9 cellular contexts compared by ENCODE assay signal in genomic region chr11:2271077-2271326, GRCh38. TPM values are rescaled to one million over a fixed set of nuclear protein-coding genes. Genes with fewer than 3 reads are reported as not detected.
DNase-seq lines count a peak whose midpoint lies in the region; ATAC-seq and TF ChIP-seq lines count a peak whose summit lies in the region.
"Had no signal": no experiment of that assay in that cellular context is flagged by ENCODE, and none has a peak within 500 bp of the region (broad histone marks: within the 10 kb centered on the region; RNA-seq: fewer than 3 reads in every experiment).

No MANE protein-coding gene starts in this region.

- peaks cover 0 to 20% of the 10 kb centered on the region in 2 donors for H3K27me3 ChIP-seq in duodenal mucosa (ENCODE audit: control insufficient read depth in 1 of 2, insufficient read depth in 2 of 2, low read length in 2 of 2)
- peaks cover 0 to 21% (median 9%) of the 10 kb centered on the region in 4 donors for H3K27me3 ChIP-seq in upper lobe of left lung

- H3K36me3 ChIP-seq in duodenal mucosa (ENCODE audit: control insufficient read depth in 1 of 2, insufficient read depth in 2 of 2, low read length in 2 of 2) (no peaks in the 10 kb centered on the region), upper lobe of left lung (no peaks in the 10 kb centered on the region)

- H3K4me3 ChIP-seq in duodenal mucosa (ENCODE audit: low read depth in 1 of 2, low read length in 2 of 2): peak overlapping the region; percentile 22 to 63
- peak overlapping the region in 3 of 4 donors; percentile 61 to 69 (median 64) for H3K4me3 ChIP-seq in upper lobe of left lung

- H3K27ac ChIP-seq in duodenal mucosa (ENCODE audit: low read depth, low read length) (no peak overlapping the region), upper lobe of left lung (no peak overlapping the region)

- WGBS in upper lobe of left lung, 2 donors: 4 to 17% methylated on average over 3 to 28 of the region's 28 CpGs

- no peak for TF ChIP-seq EP300 in upper lobe of left lung (IDR thresholded peaks at IDR 0.05)

- no peaks in the 10 kb centered on the region for H3K9me3 ChIP-seq in duodenal mucosa (ENCODE audit: control insufficient read depth in 1 of 2, low read length in 2 of 2)
- H3K9me3 ChIP-seq in upper lobe of left lung: no peaks in the 10 kb centered on the region

- peak overlapping the region; percentile 25 for H3K4me3 Mint-ChIP-seq in natural killer cell

- no peaks in the 10 kb centered on the region for H3K36me3 Mint-ChIP-seq in natural killer cell

- TF ChIP-seq POLR2A in upper lobe of left lung (IDR thresholded peaks at IDR 0.05): no peak

- H3K27me3 Mint-ChIP-seq in natural killer cell (ENCODE audit: low read depth in 2 of 2): no peaks in the 10 kb centered on the region

- intact Hi-C loops in natural killer cell (cut with micrococcal nuclease): loop anchor here (2.0 kb wide), 1 partner anchor 74 kb away; no protein-coding TSS in a partner anchor

- H3K9me3 Mint-ChIP-seq in natural killer cell: no peaks in the 10 kb centered on the region
- H3K9me3 Mint-ChIP-seq: T-helper 1 cell treated with Interleukin-12 subunit alpha and Interleukin-12 subunit beta and Interleukin-4 antibody, amounts not matched to agents 30 μg/mL and 1 μg/mL, for 36 hours had no signal

- H3K4me1 ChIP-seq in duodenal mucosa (ENCODE audit: control insufficient read depth in 1 of 2, insufficient read depth in 2 of 2, low read length in 2 of 2): peaks cover 7 to 31% of the 10 kb centered on the region in 2 donors
- peaks cover 26 to 37% (median 30%) of the 10 kb centered on the region in 4 donors for H3K4me1 ChIP-seq in upper lobe of left lung

- H3K4me1 Mint-ChIP-seq in natural killer cell: peaks cover 18 to 37% of the 10 kb centered on the region in 2 donors

- no peak overlapping the region for H3K9ac ChIP-seq in duodenal mucosa (ENCODE audit: low read depth in 1 of 2, low read length in 2 of 2)

- ATAC-seq in natural killer cell: peak; percentile 76 to 88 (median 78)
- ATAC-seq in upper lobe of left lung (ENCODE audit: low FRiP score in 2 of 2): peak in 1 of 2 donors; percentile 62
- ATAC-seq in GM19351 (IDR thresholded peaks at IDR 0.05; ENCODE audit: unreplicated experiment): no peak
- no peak for ATAC-seq in HG02678 (IDR thresholded peaks at IDR 0.05; ENCODE audit: unreplicated experiment)

- TF ChIP-seq CTCF in natural killer cell (IDR thresholded peaks at IDR 0.05) (no peak), upper lobe of left lung (IDR thresholded peaks at IDR 0.05) (no peak)

- peak overlapping the region in 1 of 2 donors; percentile 70 for H3K27ac Mint-ChIP-seq in natural killer cell
- H3K27ac Mint-ChIP-seq: T-helper 1 cell treated with Interleukin-12 subunit alpha and Interleukin-12 subunit beta and Interleukin-4 antibody, amounts not matched to agents 30 μg/mL and 1 μg/mL, for 36 hours had no signal

- DNase-seq in activated effector memory CD4-positive, alpha-beta T cell treated with anti-CD3 and anti-CD28 coated beads, Interleukin-2, amount 50 U/mL, for 16 hours: peak; percentile 78
- no peak for DNase-seq in activated effector memory CD4-positive, alpha-beta T cell treated with Interleukin-2 at 50 U/mL for 16 hours
- peak; percentile 75 for DNase-seq in natural killer cell
- DNase-seq in upper lobe of left lung: peak in 1 of 2 donors; percentile 92
- no peak for DNase-seq in SK-N-DZ (ENCODE audit: low spot score)

RNA-seq across cellular contexts. Expression of gene ASCL2, which starts 0.6 kb away (rescaled TPM):
- 10 to 100 TPM; 10.8 to 16.8 (median 16.0) TPM for total RNA-seq in natural killer cell
- total RNA-seq in upper lobe of left lung: 1 to 10 TPM in 4 of 6 donors, not detected in 2; 1.4 to 3.4 (median 1.9) TPM
- polyA plus RNA-seq in SK-N-DZ (2014; cell fraction: cytosol; rRNA removed): not detected in 2 replicates
- polyA plus RNA-seq in SK-N-DZ (2014; cell fraction: nucleus; rRNA removed): not detected in 2 replicates

RNA-seq across cellular contexts. Expression of gene C11orf21, which starts 30.7 kb away (rescaled TPM):
- total RNA-seq in natural killer cell (100 to 1,000 TPM; 227 to 325 (median 237) TPM), upper lobe of left lung (10 to 100 TPM in 2 of 6 donors, 1 to 10 TPM in 4; 2.3 to 20.3 (median 9.5) TPM)
- not detected in 2 replicates for polyA plus RNA-seq in SK-N-DZ (2014; cell fraction: cytosol; rRNA removed)
- polyA plus RNA-seq in SK-N-DZ (2014; cell fraction: nucleus; rRNA removed): 0.29 TPM in 1 of 2 replicates, not detected in the other

RNA-seq across cellular contexts. Expression of gene TSPAN32, which starts 30.8 kb away (rescaled TPM):
- total RNA-seq in natural killer cell (100 to 1,000 TPM; 268 to 327 (median 299) TPM), upper lobe of left lung (10 to 100 TPM in 2 of 6 donors, 1 to 10 TPM in 4; 3.1 to 16.4 (median 6.8) TPM)
- not detected in 2 replicates for polyA plus RNA-seq in SK-N-DZ (2014; cell fraction: cytosol; rRNA removed)
- 0.17 and 0.58 TPM in 2 replicates for polyA plus RNA-seq in SK-N-DZ (2014; cell fraction: nucleus; rRNA removed)

Comparison
In these comparisons a context has a peak if more than half of its experiments do, and no peak if none do; other contexts are left out.
1. DNase-seq: peak in activated effector memory CD4-positive, alpha-beta T cell treated with anti-CD3 and anti-CD28 coated beads, Interleukin-2, amount 50 U/mL, for 16 hours (single experiment) and natural killer cell (single experiment); none in activated effector memory CD4-positive, alpha-beta T cell treated with Interleukin-2 at 50 U/mL for 16 hours (single experiment) and SK-N-DZ (single experiment).
2. ATAC-seq: peak in natural killer cell (3 of 3); none in GM19351 (single experiment) and HG02678 (single experiment).
3. RNA of gene C11orf21, which starts 30.7 kb away (total RNA-seq): 227 to 325 TPM in natural killer cell; 2.3 to 20.3 TPM in upper lobe of left lung; every median in the first group is over 10 times any median in the second.
4. RNA of gene TSPAN32, which starts 30.8 kb away (total RNA-seq): 268 to 327 TPM in natural killer cell; 3.1 to 16.4 TPM in upper lobe of left lung; every median in the first group is over 10 times any median in the second.